Comparison of ENCODE assay signal across 8 cellular contexts in genomic region chr13:48001999-48002398, GRCh38. TPM values are rescaled to one million over a fixed set of nuclear protein-coding genes. Genes with fewer than 3 reads are reported as not detected.
A peak's percentile ranks its signal among the peaks of the same experiment; 100 is the strongest.
DNase-seq lines count a peak whose midpoint lies in the region; FAIRE-seq and TF ChIP-seq lines count a peak whose summit lies in the region.
"Not testable (repeated sequence)": the region's sequence is repeated elsewhere in the genome, so short reads cannot be mapped to it uniquely, and the experiment has no call there.

No MANE protein-coding gene starts in this region.

- not testable (repeated sequence) for H3K36me3 ChIP-seq in bronchial epithelial cell (ENCODE audit: control insufficient read depth, insufficient read depth, low read length); sigmoid colon; vagina
- peaks cover 14% of the 10 kb centered on the region for H3K36me3 ChIP-seq in mesodermal cell (ENCODE audit: control insufficient read depth, insufficient read depth, low read length)

- H3K27ac ChIP-seq in mesodermal cell (ENCODE audit: low read depth, low read length, severe bottlenecking), result not testable (repeated sequence)
- H3K27ac ChIP-seq in sigmoid colon (peak overlapping the region in 2 of 4 donors; percentile 82 to 85), vagina (peak overlapping the region; percentile 82)

- FAIRE-seq in GM12892 (lab: Jason Lieb, UNC), result peak; percentile 38
- FAIRE-seq in bronchial epithelial cell (lab: Jason Lieb, UNC), result not testable (repeated sequence)

- H3K27me3 ChIP-seq in bronchial epithelial cell (ENCODE audit: control insufficient read depth, insufficient read depth, low read length); sigmoid colon; vagina: not testable (repeated sequence)

- TF ChIP-seq EP300 in sigmoid colon (IDR thresholded peaks at IDR 0.05), result not testable (repeated sequence)

- TF ChIP-seq CTCF in bronchial epithelial cell (IDR thresholded peaks at IDR 0.05; ENCODE audit: insufficient read depth, low read length, severe bottlenecking); fibroblast of the aortic adventitia (IDR thresholded peaks at IDR 0.05; ENCODE audit: insufficient read depth, low read length); sigmoid colon (IDR thresholded peaks at IDR 0.05); vagina (IDR thresholded peaks at IDR 0.05): not testable (repeated sequence)

- WGBS in mesodermal cell (ENCODE audit: insufficient coverage in 2 of 2), 2 experiments, result 14 to 28% methylated on average over 1 to 3 of the region's 5 CpGs
- WGBS in sigmoid colon, 2 donors, result 47 to 74% methylated on average over 5 of the region's 5 CpGs

- not testable (repeated sequence) for TF ChIP-seq POLR2A in GM12892 (IDR thresholded peaks at IDR 0.05; ENCODE audit: low read depth, low read length); sigmoid colon (IDR thresholded peaks at IDR 0.05); vagina (IDR thresholded peaks at IDR 0.05)

- H3K9me3 ChIP-seq in mesodermal cell (ENCODE audit: control insufficient read depth, low read length); sigmoid colon; vagina: not testable (repeated sequence)

- not testable (repeated sequence) for H3K4me1 ChIP-seq in mesodermal cell (ENCODE audit: control insufficient read depth, insufficient read depth, low read length, poor library complexity, severe bottlenecking)
- H3K4me1 ChIP-seq in sigmoid colon (peaks cover 0 to 40% (median 21%) of the 10 kb centered on the region in 4 donors), vagina (peaks cover 24% of the 10 kb centered on the region)

- DNase-seq in GM12892 (ENCODE audit: insufficient read length); fibroblast of the aortic adventitia (ENCODE audit: low read depth); sigmoid colon; vagina (ENCODE audit: extremely low spot score in 2 of 2): not testable (repeated sequence)
- DNase-seq in RPMI7951 (ENCODE audit: low read depth) (peak; percentile 19), bronchial epithelial cell (ENCODE audit: low read depth) (peak; percentile 38)
- peak; percentile 18 to 20 for DNase-seq in activated T-cell treated with anti-CD3 and anti-CD28 coated beads, Interleukin-2, amount 50 U/mL, for 48 hours

- not testable (repeated sequence) for H3K4me3 ChIP-seq in bronchial epithelial cell (ENCODE audit: low read depth, low read length)
- H3K4me3 ChIP-seq in fibroblast of the aortic adventitia (ENCODE audit: low read depth, low read length), result peak overlapping the region; percentile 17
- H3K4me3 ChIP-seq in mesodermal cell (ENCODE audit: extremely low read depth, insufficient read depth, low read length, poor library complexity, severe bottlenecking), result peak overlapping the region; percentile 97
- peak overlapping the region; percentile 73 to 99 (median 95) for H3K4me3 ChIP-seq in sigmoid colon
- H3K4me3 ChIP-seq in vagina, result peak overlapping the region; percentile 65 to 70

- intact Hi-C loops in sigmoid colon (cut with DNase I), result loop anchor here (5.0 kb wide), 1 partner anchor 35 kb away; the partner anchor contains the start of gene NUDT15
- intact Hi-C loops in vagina (cut with DNase I), result not testable (repeated sequence)

RNA-seq across cellular contexts. Expression of gene SUCLA2, which starts 0.9 kb away (rescaled TPM):
- polyA plus RNA-seq in GM12892 (2012; ENCODE audit: missing spikeins), result 38.1 TPM
- total RNA-seq in RPMI7951 (2014; rRNA removed; shearing (Covaris generic)), result 40.7 and 59.1 TPM in 2 replicates
- total RNA-seq in bronchial epithelial cell (57.4 and 68.9 TPM in 2 replicates), fibroblast of the aortic adventitia (ENCODE audit: low replicate concordance) (57.8 and 70.1 TPM in 2 replicates), sigmoid colon (10 to 100 TPM; 34.9 to 62.1 (median 44.2) TPM), vagina (51.1 TPM)
- polyA plus RNA-seq in mesodermal cell (2013, experiment 1 of 2), result 44.1 TPM
- 49.5 TPM for polyA plus RNA-seq in mesodermal cell (2013, experiment 2 of 2)
- polyA plus RNA-seq in sigmoid colon, result 100 to 1,000 TPM in 1 of 3 donors, 10 to 100 TPM in 2; 43.2 to 102 (median 45.2) TPM

RNA-seq across cellular contexts. Expression of gene NUDT15, which starts 35.5 kb away (rescaled TPM):
- polyA plus RNA-seq in GM12892 (2012; ENCODE audit: missing spikeins), result 13.7 TPM
- 28.8 and 39.4 TPM in 2 replicates for total RNA-seq in RPMI7951 (2014; rRNA removed; shearing (Covaris generic))
- total RNA-seq in bronchial epithelial cell, result 24.5 and 25.3 TPM in 2 replicates
- 14.1 and 23.1 TPM in 2 replicates for total RNA-seq in fibroblast of the aortic adventitia (ENCODE audit: low replicate concordance)
- polyA plus RNA-seq in mesodermal cell (2013, experiment 1 of 2), result 21.9 TPM
- polyA plus RNA-seq in mesodermal cell (2013, experiment 2 of 2), result 23.5 TPM
- total RNA-seq in sigmoid colon, result 1 to 10 TPM; 6.6 to 8.9 (median 7.8) TPM
- 10 to 100 TPM; 23.0 to 53.4 (median 40.2) TPM for polyA plus RNA-seq in sigmoid colon
- 9.3 TPM for total RNA-seq in vagina
